In the genomic region with DNA sequence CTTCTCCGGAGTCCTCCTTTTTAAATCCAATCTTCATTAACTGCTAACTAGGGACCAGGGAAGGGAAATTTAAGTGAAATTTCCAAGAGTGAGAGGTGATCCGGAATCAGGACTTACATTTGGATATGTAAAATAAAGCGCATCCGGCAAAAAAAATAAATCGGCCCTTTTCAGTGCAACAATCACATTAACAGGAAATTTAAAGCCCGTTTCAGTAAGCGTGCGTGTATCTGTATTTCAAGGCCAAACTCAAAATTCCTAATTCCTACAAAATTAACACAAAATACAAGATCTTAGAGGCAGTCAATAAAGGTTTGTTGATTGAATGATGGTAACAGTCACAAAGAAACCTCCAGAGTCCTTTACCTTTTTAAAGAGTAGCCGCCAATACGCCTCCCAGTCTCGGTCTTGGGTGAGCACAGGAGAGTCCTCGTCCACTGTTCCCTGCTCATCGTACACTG, we compare ENCODE assay signal across 8 cellular contexts. TPM values are rescaled to one million over a fixed set of nuclear protein-coding genes. Genes with fewer than 3 reads are reported as not detected.
DNase-seq lines count a peak whose midpoint lies in the region; ATAC-seq and TF ChIP-seq lines count a peak whose summit lies in the region.

No MANE protein-coding gene starts in this region.

- no peak for TF ChIP-seq CTCF in KMS-11 (conservative IDR thresholded peaks at IDR 0.05; ENCODE audit: low read depth, low read length)

- H3K9me3 ChIP-seq in BLaER1 treated with 17β-estradiol and CSF1 and Interleukin-3, amounts not matched to agents 10 nM and 100 nM (replicated peaks in 1 of 11), result no peaks in the 10 kb centered on the region

- no peaks in the 10 kb centered on the region for H3K27me3 Mint-ChIP-seq in dendritic cell treated with granulocyte-macrophage colony-stimulating factor and Interleukin-4, amounts not matched to agents 40 ng/mL and 50 ng/mL, for 4 days
- H3K27me3 Mint-ChIP-seq in naive thymus-derived CD8-positive, alpha-beta T cell, result no peaks in the 10 kb centered on the region

- H2AFZ ChIP-seq in KMS-11 (ENCODE audit: low read depth), result peak overlapping the region; percentile 47

- peak overlapping the region; percentile 88 for H3K4me3 Mint-ChIP-seq in dendritic cell treated with granulocyte-macrophage colony-stimulating factor and Interleukin-4, amounts not matched to agents 40 ng/mL and 50 ng/mL, for 4 days
- H3K4me3 Mint-ChIP-seq in naive thymus-derived CD8-positive, alpha-beta T cell, result peak overlapping the region; percentile 91 to 98 (median 95)

- H3K36me3 Mint-ChIP-seq in dendritic cell treated with granulocyte-macrophage colony-stimulating factor and Interleukin-4, amounts not matched to agents 40 ng/mL and 50 ng/mL, for 4 days (ENCODE audit: low read depth), result peaks cover 52% of the 10 kb centered on the region
- H3K36me3 Mint-ChIP-seq in naive thymus-derived CD8-positive, alpha-beta T cell, result peaks cover 0 to 67% (median 15%) of the 10 kb centered on the region in 3 donors

- H3K79me2 ChIP-seq in KMS-11 (ENCODE audit: insufficient read depth, low read depth), result peaks cover 62% of the 10 kb centered on the region

- peaks cover 41 to 80% (median 68%) of the 10 kb centered on the region in 11 experiments for H3K36me3 ChIP-seq in BLaER1 treated with 17β-estradiol and CSF1 and Interleukin-3, amounts not matched to agents 10 nM and 100 nM
- H3K36me3 ChIP-seq in KMS-11 (ENCODE audit: insufficient read depth), result no peaks in the 10 kb centered on the region; the same call in 1 of the 2 replicates

- peaks cover 59 to 76% (median 69%) of the 10 kb centered on the region in 10 experiments for H3K4me1 ChIP-seq in BLaER1 treated with 17β-estradiol and CSF1 and Interleukin-3, amounts not matched to agents 10 nM and 100 nM
- peaks cover 42% of the 10 kb centered on the region for H3K4me1 ChIP-seq in KMS-11 (ENCODE audit: low read depth, poor library complexity, severe bottlenecking)

- intact Hi-C loops in dendritic cell treated with granulocyte-macrophage colony-stimulating factor and Interleukin-4, amounts not matched to agents 40 ng/mL and 50 ng/mL, for 4 days (cut with micrococcal nuclease), result loop anchor here (2.0 to 10.0 kb wide), 2 partner anchors 166 to 248 kb away; a partner anchor contains a TSS

- H3K4me1 Mint-ChIP-seq in dendritic cell treated with granulocyte-macrophage colony-stimulating factor and Interleukin-4, amounts not matched to agents 40 ng/mL and 50 ng/mL, for 4 days (ENCODE audit: low read depth), result peaks cover 49% of the 10 kb centered on the region
- peaks cover 11 to 66% (median 46%) of the 10 kb centered on the region in 4 donors for H3K4me1 Mint-ChIP-seq in naive thymus-derived CD8-positive, alpha-beta T cell

- peak overlapping the region; percentile 71 to 95 (median 87) for H3K4me2 ChIP-seq in BLaER1 treated with 17β-estradiol and CSF1 and Interleukin-3, amounts not matched to agents 10 nM and 100 nM
- H3K4me2 ChIP-seq in KMS-11, result peak overlapping the region; percentile 73

- no peak for DNase-seq in naive thymus-derived CD8-positive, alpha-beta T cell

- H3K27ac Mint-ChIP-seq in dendritic cell treated with granulocyte-macrophage colony-stimulating factor and Interleukin-4, amounts not matched to agents 40 ng/mL and 50 ng/mL, for 4 days, result peak overlapping the region; percentile 89
- H3K27ac Mint-ChIP-seq in naive thymus-derived CD8-positive, alpha-beta T cell, result peak overlapping the region; percentile 91 to 98 (median 96)

- H4K20me1 ChIP-seq in BLaER1 treated with 17β-estradiol and CSF1 and Interleukin-3, amounts not matched to agents 10 nM and 100 nM, result peaks cover 0 to 26% (median 14%) of the 10 kb centered on the region in 11 experiments; a peak in 12 of 22 replicates
- 0 out of 2 replicates have a peak, but pooled peaks cover 4% of the 10 kb centered on the region for H4K20me1 ChIP-seq in KMS-11 (ENCODE audit: insufficient read depth)

- peak overlapping the region; percentile 6 to 93 (median 87); a peak in 21 of 22 replicates for H3K27ac ChIP-seq in BLaER1 treated with 17β-estradiol and CSF1 and Interleukin-3, amounts not matched to agents 10 nM and 100 nM
- peak overlapping the region; percentile 83 for H3K27ac ChIP-seq in KMS-11

- TF ChIP-seq POLR2A in GM18505 (IDR thresholded peaks at IDR 0.05; ENCODE audit: borderline replicate concordance, extremely low read depth, insufficient read depth, insufficient read length), result no peak

- peak overlapping the region; percentile 74 to 96 (median 85) for H3K4me3 ChIP-seq in BLaER1 treated with 17β-estradiol and CSF1 and Interleukin-3, amounts not matched to agents 10 nM and 100 nM
- H3K4me3 ChIP-seq in KMS-11 (IDR thresholded peaks at IDR 0.05; ENCODE audit: insufficient read depth, low read depth, low read length), result no peak overlapping the region

- POLR2A ChIA-PET in naive thymus-derived CD8-positive, alpha-beta T cell (lab: Charles Lee), result interaction anchor here (0.7 to 2.5 kb wide), 9 partner anchors 8 to 253 kb away, joined by 3 to 16 read pairs (median 6); a partner anchor contains a TSS

- H3K9me3 Mint-ChIP-seq in dendritic cell treated with granulocyte-macrophage colony-stimulating factor and Interleukin-4, amounts not matched to agents 40 ng/mL and 50 ng/mL, for 4 days, result no peaks in the 10 kb centered on the region
- no peaks in the 10 kb centered on the region for H3K9me3 Mint-ChIP-seq in naive thymus-derived CD8-positive, alpha-beta T cell

- H3K9ac ChIP-seq in BLaER1 treated with 17β-estradiol and CSF1 and Interleukin-3, amounts not matched to agents 10 nM and 100 nM, result peak overlapping the region; percentile 80 to 94 (median 91)
- peak overlapping the region; percentile 83 for H3K9ac ChIP-seq in KMS-11

- ATAC-seq in naive thymus-derived CD8-positive, alpha-beta T cell, result no peak
- ATAC-seq in GM18858 (IDR thresholded peaks at IDR 0.05; ENCODE audit: unreplicated experiment), result no peak
- ATAC-seq in GM18505 (IDR thresholded peaks at IDR 0.05; ENCODE audit: unreplicated experiment), result no peak
- ATAC-seq in HG03045 (IDR thresholded peaks at IDR 0.05; ENCODE audit: unreplicated experiment), result no peak
- ATAC-seq in HG03457 (IDR thresholded peaks at IDR 0.05; ENCODE audit: unreplicated experiment), result no peak

- no peaks in the 10 kb centered on the region for H3K27me3 ChIP-seq in BLaER1 treated with 17β-estradiol and CSF1 and Interleukin-3, amounts not matched to agents 10 nM and 100 nM
- no peaks in the 10 kb centered on the region for H3K27me3 ChIP-seq in KMS-11 (ENCODE audit: insufficient read depth, low read depth)

RNA-seq across cellular contexts. Expression of a gene that starts 0.7 kb away (rescaled TPM):
- total RNA-seq in naive thymus-derived CD8-positive, alpha-beta T cell, result 10 to 100 TPM; 28.5 to 30.8 TPM
- polyA plus RNA-seq in naive thymus-derived CD8-positive, alpha-beta T cell, result 10 to 100 TPM; 27.5 to 28.7 (median 27.6) TPM

RNA-seq across cellular contexts. Expression of a gene that starts 6.1 kb away (rescaled TPM):
- total RNA-seq in naive thymus-derived CD8-positive, alpha-beta T cell, result 10 to 100 TPM; 51.3 to 54.3 TPM
- polyA plus RNA-seq in naive thymus-derived CD8-positive, alpha-beta T cell, result 100 to 1,000 TPM in 1 of 3 donors, 10 to 100 TPM in 2; 91.1 to 117 (median 92.4) TPM
